Comparison of ENCODE assay signal across 39 cellular contexts in genomic region chr12:69087986-69088385, GRCh38.
"Had no signal": no experiment of that assay in that cellular context is flagged by ENCODE, and none has a peak within 500 bp of the region (broad histone marks: within the 10 kb centered on the region; RNA-seq: fewer than 3 reads in every experiment).

No MANE protein-coding gene starts in this region.

- H3K27me3 ChIP-seq: adrenal gland, ascending aorta, body of pancreas, brain microvascular endothelial cell, breast epithelium, cardiac muscle cell had no signal

- H3K4me3 Mint-ChIP-seq: activated naive CD4-positive, alpha-beta T cell treated with anti-CD3 and anti-CD28 coated beads for 36 hours; activated naive CD4-positive, alpha-beta T cell treated with anti-CD3 and anti-CD28 coated beads, Interleukin-2, amount 10 ng/mL, durations not matched to agents 7 days and 5 days; activated naive CD4-positive, alpha-beta T cell treated with anti-CD3 and anti-CD28 coated beads, Interleukin-2, amount 50 U/mL, for 24 hours; activated naive CD8-positive, alpha-beta T cell; activated naive CD8-positive, alpha-beta T cell treated with anti-CD3 and anti-CD28 coated beads for 36 hours; activated naive CD8-positive, alpha-beta T cell treated with anti-CD3 and anti-CD28 coated beads, Interleukin-2, amount 10 ng/mL, durations not matched to agents 7 days and 5 days; activated naive CD8-positive, alpha-beta T cell treated with anti-CD3 and anti-CD28 coated beads, Interleukin-2, amount 50 U/mL, for 24 hours; activated T-cell treated with anti-CD3 and anti-CD28 coated beads, Interleukin-2, amount 50 U/mL, for 24 hours; activated T-cell treated with anti-CD3 and anti-CD28 coated beads, Interleukin-2, amount 50 U/mL, for 4 hours; activated T-cell treated with anti-CD3 and anti-CD28 coated beads, Interleukin-2, amount 50 U/mL, for 72 hours; activated T-helper 1 cell treated with anti-CD3 and anti-CD28 coated beads, Interleukin-12 subunit alpha, Interleukin-12 subunit beta, Interleukin-2, Interleukin-4 antibody, amounts not matched to agents 30 ng/mL and 10 ng/mL and 1 ng/mL, durations not matched to agents 14 hours and 24 hours and 36 hours; activated T-helper 17 cell treated with anti-CD3 and anti-CD28 coated beads, Interleukin-2, amount 50 U/mL, for 72 hours; brain; central memory CD8-positive, alpha-beta T cell had no signal

- H3K9me3 Mint-ChIP-seq: activated naive CD4-positive, alpha-beta T cell treated with anti-CD3 and anti-CD28 coated beads for 36 hours; activated naive CD4-positive, alpha-beta T cell treated with anti-CD3 and anti-CD28 coated beads, Interleukin-2, amount 10 ng/mL, durations not matched to agents 7 days and 5 days; activated naive CD4-positive, alpha-beta T cell treated with anti-CD3 and anti-CD28 coated beads, Interleukin-2, amount 50 U/mL, for 24 hours; activated naive CD4-positive, alpha-beta T cell treated with anti-CD3 and anti-CD28 coated beads, Interleukin-2, amount 50 U/mL, for 72 hours; activated naive CD8-positive, alpha-beta T cell treated with anti-CD3 and anti-CD28 coated beads for 36 hours; activated naive CD8-positive, alpha-beta T cell treated with anti-CD3 and anti-CD28 coated beads, Interleukin-2, amount 10 ng/mL, durations not matched to agents 7 days and 5 days; activated naive CD8-positive, alpha-beta T cell treated with anti-CD3 and anti-CD28 coated beads, Interleukin-2, amount 50 U/mL, for 24 hours; activated T-cell treated with anti-CD3 and anti-CD28 coated beads, Interleukin-2, amount 50 U/mL, for 24 hours; activated T-cell treated with anti-CD3 and anti-CD28 coated beads, Interleukin-2, amount 50 U/mL, for 4 hours; activated T-cell treated with anti-CD3 and anti-CD28 coated beads, Interleukin-2, amount 50 U/mL, for 72 hours; activated T-helper 1 cell treated with anti-CD3 and anti-CD28 coated beads, Interleukin-12 subunit alpha, Interleukin-12 subunit beta, Interleukin-2, Interleukin-4 antibody, amounts not matched to agents 30 ng/mL and 10 ng/mL and 1 ng/mL, durations not matched to agents 14 hours and 24 hours and 36 hours; activated T-helper 17 cell treated with anti-CD3 and anti-CD28 coated beads, Interleukin-2, amount 50 U/mL, for 72 hours; activated T-helper 2 cell treated with anti-CD3 and anti-CD28 coated beads, Interferon-gamma antibody, Interleukin-2, Interleukin-4, amounts not matched to agents 10 μg/mL and 5 μg/mL and 100 μg/mL, durations not matched to agents 14 hours and 24 hours and 36 hours; brain; central memory CD8-positive, alpha-beta T cell had no signal

- H3K36me3 ChIP-seq: adrenal gland, ascending aorta, brain microvascular endothelial cell, breast epithelium, cardiac muscle cell had no signal

- H3K4me3 ChIP-seq: adrenal gland, ascending aorta, body of pancreas, breast epithelium, cardiac muscle cell had no signal

- ATAC-seq: activated naive CD4-positive, alpha-beta T cell treated with anti-CD3 and anti-CD28 coated beads, Interleukin-2, amount 50 U/mL, for 72 hours; activated naive CD8-positive, alpha-beta T cell treated with anti-CD3 and anti-CD28 coated beads, Interleukin-2, amount 50 U/mL, for 24 hours; activated T-cell treated with anti-CD3 and anti-CD28 coated beads, Interleukin-2, amount 50 U/mL, for 4 hours; activated T-cell treated with anti-CD3 and anti-CD28 coated beads, Interleukin-2, amount 50 U/mL, for 72 hours; activated T-helper 17 cell treated with anti-CD3 and anti-CD28 coated beads, Interleukin-2, amount 50 U/mL, for 72 hours; body of pancreas had no signal

- H3K9me3 ChIP-seq: adrenal gland, ascending aorta, body of pancreas, breast epithelium had no signal

- DNase-seq: activated effector memory CD4-positive, alpha-beta T cell treated with anti-CD3 and anti-CD28 coated beads, Interleukin-2, amount 50 U/mL, for 16 hours; activated effector memory CD4-positive, alpha-beta T cell treated with Interleukin-2 at 50 U/mL for 16 hours; activated gamma-delta T cell; activated gamma-delta T cell treated with Interleukin-2 at 50 U/mL for 16 hours; activated naive CD4-positive, alpha-beta T cell; activated naive CD4-positive, alpha-beta T cell treated with anti-CD3 and anti-CD28 coated beads for 36 hours; activated naive CD4-positive, alpha-beta T cell treated with anti-CD3 and anti-CD28 coated beads, Interleukin-2, amount 10 ng/mL, durations not matched to agents 7 days and 5 days; activated naive CD4-positive, alpha-beta T cell treated with anti-CD3 and anti-CD28 coated beads, Interleukin-2, amount 50 U/mL, for 16 hours; activated naive CD4-positive, alpha-beta T cell treated with Interleukin-2 at 50 U/mL for 16 hours; activated naive CD8-positive, alpha-beta T cell treated with anti-CD3 and anti-CD28 coated beads for 36 hours; activated naive CD8-positive, alpha-beta T cell treated with anti-CD3 and anti-CD28 coated beads, Interleukin-2, amount 10 ng/mL, durations not matched to agents 7 days and 5 days; activated naive CD8-positive, alpha-beta T cell treated with anti-CD3 and anti-CD28 coated beads, Interleukin-2, amount 50 U/mL, for 24 hours; activated T-cell treated with anti-CD3 and anti-CD28 coated beads for 4 hours; activated T-cell treated with anti-CD3 and anti-CD28 coated beads, Interleukin-2, amount 50 U/mL, for 1 hour; activated T-cell treated with anti-CD3 and anti-CD28 coated beads, Interleukin-2, amount 50 U/mL, for 24 hours; activated T-cell treated with anti-CD3 and anti-CD28 coated beads, Interleukin-2, amount 50 U/mL, for 4 hours; activated T-cell treated with anti-CD3 and anti-CD28 coated beads, Interleukin-2, amount 50 U/mL, for 48 hours; activated T-cell treated with anti-CD3 and anti-CD28 coated beads, Interleukin-2, amount 50 U/mL, for 72 hours; adrenal gland; amniotic stem cell; amygdala; anterior cingulate cortex; aorta; body of pancreas; brain microvascular endothelial cell; caudate nucleus; central memory CD4-positive, alpha-beta T cell; cerebellar nuclear complex had no signal

- H3K27ac ChIP-seq: adrenal gland, ascending aorta, body of pancreas, brain microvascular endothelial cell, breast epithelium, cardiac muscle cell had no signal

- H3K4me1 Mint-ChIP-seq: activated naive CD4-positive, alpha-beta T cell treated with anti-CD3 and anti-CD28 coated beads, Interleukin-2, amount 10 ng/mL, durations not matched to agents 7 days and 5 days; activated naive CD4-positive, alpha-beta T cell treated with anti-CD3 and anti-CD28 coated beads, Interleukin-2, amount 50 U/mL, for 24 hours; activated naive CD8-positive, alpha-beta T cell treated with anti-CD3 and anti-CD28 coated beads for 36 hours; activated naive CD8-positive, alpha-beta T cell treated with anti-CD3 and anti-CD28 coated beads, Interleukin-2, amount 10 ng/mL, durations not matched to agents 7 days and 5 days; activated naive CD8-positive, alpha-beta T cell treated with anti-CD3 and anti-CD28 coated beads, Interleukin-2, amount 50 U/mL, for 24 hours; activated T-helper 17 cell treated with anti-CD3 and anti-CD28 coated beads, Interleukin-2, amount 50 U/mL, for 72 hours; brain; central memory CD8-positive, alpha-beta T cell had no signal

- H3K4me1 ChIP-seq: adrenal gland, ascending aorta, body of pancreas, breast epithelium had no signal

- H3K27ac Mint-ChIP-seq: activated naive CD4-positive, alpha-beta T cell treated with anti-CD3 and anti-CD28 coated beads for 36 hours; activated naive CD4-positive, alpha-beta T cell treated with anti-CD3 and anti-CD28 coated beads, Interleukin-2, amount 10 ng/mL, durations not matched to agents 7 days and 5 days; activated naive CD4-positive, alpha-beta T cell treated with anti-CD3 and anti-CD28 coated beads, Interleukin-2, amount 50 U/mL, for 24 hours; activated naive CD4-positive, alpha-beta T cell treated with anti-CD3 and anti-CD28 coated beads, Interleukin-2, amount 50 U/mL, for 72 hours; activated naive CD8-positive, alpha-beta T cell; activated naive CD8-positive, alpha-beta T cell treated with anti-CD3 and anti-CD28 coated beads for 36 hours; activated naive CD8-positive, alpha-beta T cell treated with anti-CD3 and anti-CD28 coated beads, Interleukin-2, amount 10 ng/mL, durations not matched to agents 7 days and 5 days; activated naive CD8-positive, alpha-beta T cell treated with anti-CD3 and anti-CD28 coated beads, Interleukin-2, amount 50 U/mL, for 24 hours; activated T-cell treated with anti-CD3 and anti-CD28 coated beads, Interleukin-2, amount 50 U/mL, for 24 hours; activated T-cell treated with anti-CD3 and anti-CD28 coated beads, Interleukin-2, amount 50 U/mL, for 72 hours; activated T-helper 1 cell treated with anti-CD3 and anti-CD28 coated beads, Interleukin-12 subunit alpha, Interleukin-12 subunit beta, Interleukin-2, Interleukin-4 antibody, amounts not matched to agents 30 ng/mL and 10 ng/mL and 1 ng/mL, durations not matched to agents 14 hours and 24 hours and 36 hours; activated T-helper 17 cell treated with anti-CD3 and anti-CD28 coated beads, Interleukin-2, amount 50 U/mL, for 72 hours; activated T-helper 2 cell treated with anti-CD3 and anti-CD28 coated beads, Interferon-gamma antibody, Interleukin-2, Interleukin-4, amounts not matched to agents 10 μg/mL and 5 μg/mL and 100 μg/mL, durations not matched to agents 14 hours and 24 hours and 36 hours; brain had no signal

- H3K36me3 Mint-ChIP-seq: activated naive CD4-positive, alpha-beta T cell treated with anti-CD3 and anti-CD28 coated beads, Interleukin-2, amount 10 ng/mL, durations not matched to agents 7 days and 5 days; activated naive CD4-positive, alpha-beta T cell treated with anti-CD3 and anti-CD28 coated beads, Interleukin-2, amount 50 U/mL, for 24 hours; activated naive CD4-positive, alpha-beta T cell treated with anti-CD3 and anti-CD28 coated beads, Interleukin-2, amount 50 U/mL, for 72 hours; activated naive CD8-positive, alpha-beta T cell; activated naive CD8-positive, alpha-beta T cell treated with anti-CD3 and anti-CD28 coated beads for 36 hours; activated naive CD8-positive, alpha-beta T cell treated with anti-CD3 and anti-CD28 coated beads, Interleukin-2, amount 10 ng/mL, durations not matched to agents 7 days and 5 days; brain had no signal
